1 cellular context compared by ENCODE assay signal in the genomic region with DNA sequence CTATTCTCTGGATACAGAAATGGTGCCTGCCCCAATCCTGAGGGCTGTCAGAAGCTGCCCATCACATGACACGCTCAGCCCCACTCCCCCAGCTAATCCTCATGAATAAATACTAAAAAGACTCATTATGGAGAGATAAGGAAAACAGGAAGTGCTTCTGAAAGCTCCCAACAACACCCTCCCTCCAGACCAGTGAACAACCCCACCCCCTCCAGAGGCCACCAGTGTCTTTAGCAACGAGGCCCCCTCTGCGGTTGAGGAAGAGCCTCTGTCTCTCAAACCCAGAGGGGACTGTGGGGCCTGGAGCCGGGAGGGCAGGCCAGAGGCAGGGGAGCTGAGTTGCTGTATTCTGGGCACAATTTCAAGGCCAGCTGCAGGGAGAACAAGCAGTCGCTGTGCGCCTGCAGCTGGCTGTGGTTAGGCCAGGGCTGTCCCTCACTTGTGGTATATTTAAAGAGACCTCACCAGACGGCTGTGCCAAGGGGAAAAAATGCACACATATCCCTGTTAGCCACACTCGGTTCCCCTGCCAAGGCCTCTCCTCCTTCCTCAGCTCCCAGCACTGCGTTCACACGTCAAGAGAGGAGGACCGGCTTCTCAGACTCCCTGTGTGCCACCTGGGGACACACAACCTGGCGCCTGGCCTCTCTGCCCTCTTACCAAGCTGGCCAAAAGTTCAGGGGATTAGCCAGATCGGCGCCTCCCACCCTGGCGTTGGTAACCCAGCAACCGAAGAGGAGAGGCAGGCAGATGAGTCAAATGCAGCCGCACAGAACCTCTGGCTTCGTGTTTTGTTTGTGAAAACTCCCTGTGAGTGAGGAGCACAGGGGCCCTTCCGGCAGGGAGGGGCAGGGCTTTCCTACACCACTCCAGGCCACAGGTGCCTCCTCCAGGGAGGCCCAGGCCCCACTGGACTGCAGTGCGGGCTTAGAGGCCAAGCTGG.
TF ChIP-seq lines count a peak whose summit lies in the region.

No MANE protein-coding gene starts in this region.

TF ChIP-seq in K562, 482 proteins besides CTCF, POLR2A, EP300 and RAD21 (continued from another document):
- TF ChIP-seq, protein P1, sequence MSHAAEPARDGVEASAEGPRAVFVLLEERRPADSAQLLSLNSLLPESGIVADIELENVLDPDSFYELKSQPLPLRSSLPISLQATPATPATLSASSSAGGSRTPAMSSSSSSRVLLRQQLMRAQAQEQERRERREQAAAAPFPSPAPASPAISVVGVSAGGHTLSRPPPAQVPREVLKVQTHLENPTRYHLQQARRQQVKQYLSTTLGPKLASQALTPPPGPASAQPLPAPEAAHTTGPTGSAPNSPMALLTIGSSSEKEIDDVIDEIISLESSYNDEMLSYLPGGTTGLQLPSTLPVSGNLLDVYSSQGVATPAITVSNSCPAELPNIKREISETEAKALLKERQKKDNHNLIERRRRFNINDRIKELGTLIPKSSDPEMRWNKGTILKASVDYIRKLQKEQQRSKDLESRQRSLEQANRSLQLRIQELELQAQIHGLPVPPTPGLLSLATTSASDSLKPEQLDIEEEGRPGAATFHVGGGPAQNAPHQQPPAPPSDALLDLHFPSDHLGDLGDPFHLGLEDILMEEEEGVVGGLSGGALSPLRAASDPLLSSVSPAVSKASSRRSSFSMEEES (CRISPR knock-in tag; IDR thresholded peaks at IDR 0.05) = peak; percentile 79
- TF ChIP-seq ZNF644 (tag; IDR thresholded peaks at IDR 0.05; ENCODE audit: low read depth) = 0 out of 2 replicates have a peak, but pooled peaks have one; percentile 43
- TF ChIP-seq FOXK2 (conservative IDR thresholded peaks at IDR 0.05 in 1 of 2, IDR thresholded peaks at IDR 0.05 in 1 of 2; ENCODE audit: low read depth in 2 of 2) = peak; percentile 62 to 70
- no peak for TF ChIP-seq HNRNPLL (IDR thresholded peaks at IDR 0.05; ENCODE audit: low read depth, low read length, poor library complexity, severe bottlenecking)
- TF ChIP-seq, protein P2, sequence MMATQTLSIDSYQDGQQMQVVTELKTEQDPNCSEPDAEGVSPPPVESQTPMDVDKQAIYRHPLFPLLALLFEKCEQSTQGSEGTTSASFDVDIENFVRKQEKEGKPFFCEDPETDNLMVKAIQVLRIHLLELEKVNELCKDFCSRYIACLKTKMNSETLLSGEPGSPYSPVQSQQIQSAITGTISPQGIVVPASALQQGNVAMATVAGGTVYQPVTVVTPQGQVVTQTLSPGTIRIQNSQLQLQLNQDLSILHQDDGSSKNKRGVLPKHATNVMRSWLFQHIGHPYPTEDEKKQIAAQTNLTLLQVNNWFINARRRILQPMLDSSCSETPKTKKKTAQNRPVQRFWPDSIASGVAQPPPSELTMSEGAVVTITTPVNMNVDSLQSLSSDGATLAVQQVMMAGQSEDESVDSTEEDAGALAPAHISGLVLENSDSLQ (IDR thresholded peaks at IDR 0.05) = peak; percentile 89
- peak; percentile 76 for TF ChIP-seq USF1 (CRISPR knock-in tag; IDR thresholded peaks at IDR 0.05)
- TF ChIP-seq ETS2 (tag; IDR thresholded peaks at IDR 0.05; ENCODE audit: borderline replicate concordance, poor library complexity, severe bottlenecking) = no peak
- no peak for TF ChIP-seq NR2C2 (CRISPR knock-in tag; IDR thresholded peaks at IDR 0.05)
- peak; percentile 41; the same call in 1 of the 2 replicates for TF ChIP-seq NR2C2 (tag; IDR thresholded peaks at IDR 0.05)
- peak; percentile 53; the same call in 1 of the 2 replicates for TF ChIP-seq ZFX (CRISPR knock-in tag; IDR thresholded peaks at IDR 0.05)
- TF ChIP-seq SAFB (IDR thresholded peaks at IDR 0.05; ENCODE audit: borderline replicate concordance, low read depth, low read length) = no peak
- no peak for TF ChIP-seq ZNF668 (CRISPR knock-in tag; IDR thresholded peaks at IDR 0.05)
- peak; percentile 42; the same call in 1 of the 2 replicates for TF ChIP-seq CTBP1 (IDR thresholded peaks at IDR 0.05; ENCODE audit: borderline replicate concordance)
- TF ChIP-seq L3MBTL2 (IDR thresholded peaks at IDR 0.05) = 0 out of 2 replicates have a peak, but pooled peaks have one; percentile 25
- 0 out of 2 replicates have a peak, but pooled peaks have one; percentile 17 for TF ChIP-seq ESRRA (IDR thresholded peaks at IDR 0.05; ENCODE audit: borderline replicate concordance, low read depth)
- TF ChIP-seq ATF3 (IDR thresholded peaks at IDR 0.05) = no peak
- no peak for TF ChIP-seq ATF3 (CRISPR knock-in tag; conservative IDR thresholded peaks at IDR 0.05)
- TF ChIP-seq ZSCAN29 (IDR thresholded peaks at IDR 0.05) = no peak
- TF ChIP-seq, protein P3, sequence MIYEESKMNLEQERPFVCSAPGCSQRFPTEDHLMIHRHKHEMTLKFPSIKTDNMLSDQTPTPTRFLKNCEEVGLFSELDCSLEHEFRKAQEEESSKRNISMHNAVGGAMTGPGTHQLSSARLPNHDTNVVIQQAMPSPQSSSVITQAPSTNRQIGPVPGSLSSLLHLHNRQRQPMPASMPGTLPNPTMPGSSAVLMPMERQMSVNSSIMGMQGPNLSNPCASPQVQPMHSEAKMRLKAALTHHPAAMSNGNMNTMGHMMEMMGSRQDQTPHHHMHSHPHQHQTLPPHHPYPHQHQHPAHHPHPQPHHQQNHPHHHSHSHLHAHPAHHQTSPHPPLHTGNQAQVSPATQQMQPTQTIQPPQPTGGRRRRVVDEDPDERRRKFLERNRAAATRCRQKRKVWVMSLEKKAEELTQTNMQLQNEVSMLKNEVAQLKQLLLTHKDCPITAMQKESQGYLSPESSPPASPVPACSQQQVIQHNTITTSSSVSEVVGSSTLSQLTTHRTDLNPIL (CRISPR knock-in tag; IDR thresholded peaks at IDR 0.05) = no peak
- peak in 1 of 3 experiments; percentile 21; a peak in 1 of 6 replicates for TF ChIP-seq ZBTB11 (CRISPR knock-in tag; IDR thresholded peaks at IDR 0.05)
- TF ChIP-seq SMARCA4 (IDR thresholded peaks at IDR 0.05) = peak; percentile 54; the same call in 1 of the 2 replicates
- TF ChIP-seq TOE1 (IDR thresholded peaks at IDR 0.05; ENCODE audit: borderline replicate concordance) = peak; percentile 65; the same call in 1 of the 2 replicates
- no peak for TF ChIP-seq TOE1 (CRISPR knock-in tag; IDR thresholded peaks at IDR 0.05; ENCODE audit: borderline replicate concordance, low read depth)
- TF ChIP-seq LEF1 (IDR thresholded peaks at IDR 0.05) = peak; percentile 40; the same call in 1 of the 2 replicates
- peak; percentile 55 for TF ChIP-seq MEIS2 (IDR thresholded peaks at IDR 0.05; ENCODE audit: partially characterized antibody)
- peak; percentile 67 for TF ChIP-seq RAD51 (IDR thresholded peaks at IDR 0.05; ENCODE audit: borderline replicate concordance, low read depth)
- TF ChIP-seq ELF1 (tag; IDR thresholded peaks at IDR 0.05) = peak; percentile 66
- TF ChIP-seq CBX3 (IDR thresholded peaks at IDR 0.05; ENCODE audit: borderline replicate concordance in 1 of 2, low read length in 2 of 2) = no peak
- 0 out of 2 replicates have a peak, but pooled peaks have one; percentile 12 for TF ChIP-seq BACH1 (tag; IDR thresholded peaks at IDR 0.05)
- TF ChIP-seq SPI1 (IDR thresholded peaks at IDR 0.05; ENCODE audit: borderline replicate concordance, low read depth, low read length) = peak; percentile 100
- TF ChIP-seq, protein P4, sequence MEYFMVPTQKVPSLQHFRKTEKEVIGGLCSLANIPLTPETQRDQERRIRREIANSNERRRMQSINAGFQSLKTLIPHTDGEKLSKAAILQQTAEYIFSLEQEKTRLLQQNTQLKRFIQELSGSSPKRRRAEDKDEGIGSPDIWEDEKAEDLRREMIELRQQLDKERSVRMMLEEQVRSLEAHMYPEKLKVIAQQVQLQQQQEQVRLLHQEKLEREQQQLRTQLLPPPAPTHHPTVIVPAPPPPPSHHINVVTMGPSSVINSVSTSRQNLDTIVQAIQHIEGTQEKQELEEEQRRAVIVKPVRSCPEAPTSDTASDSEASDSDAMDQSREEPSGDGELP (CRISPR knock-in tag; IDR thresholded peaks at IDR 0.05; ENCODE audit: borderline replicate concordance) = peak; percentile 75; the same call in 1 of the 2 replicates
- TF ChIP-seq, protein P5, sequence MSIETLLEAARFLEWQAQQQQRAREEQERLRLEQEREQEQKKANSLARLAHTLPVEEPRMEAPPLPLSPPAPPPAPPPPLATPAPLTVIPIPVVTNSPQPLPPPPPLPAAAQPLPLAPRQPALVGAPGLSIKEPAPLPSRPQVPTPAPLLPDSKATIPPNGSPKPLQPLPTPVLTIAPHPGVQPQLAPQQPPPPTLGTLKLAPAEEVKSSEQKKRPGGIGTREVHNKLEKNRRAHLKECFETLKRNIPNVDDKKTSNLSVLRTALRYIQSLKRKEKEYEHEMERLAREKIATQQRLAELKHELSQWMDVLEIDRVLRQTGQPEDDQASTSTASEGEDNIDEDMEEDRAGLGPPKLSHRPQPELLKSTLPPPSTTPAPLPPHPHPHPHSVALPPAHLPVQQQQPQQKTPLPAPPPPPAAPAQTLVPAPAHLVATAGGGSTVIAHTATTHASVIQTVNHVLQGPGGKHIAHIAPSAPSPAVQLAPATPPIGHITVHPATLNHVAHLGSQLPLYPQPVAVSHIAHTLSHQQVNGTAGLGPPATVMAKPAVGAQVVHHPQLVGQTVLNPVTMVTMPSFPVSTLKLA (conservative IDR thresholded peaks at IDR 0.05) = no peak
- no peak for TF ChIP-seq ATF1 (CRISPR knock-in tag; IDR thresholded peaks at IDR 0.05)
- 0 out of 2 replicates have a peak, but pooled peaks have one; percentile 16 for TF ChIP-seq ATF1 (tag; IDR thresholded peaks at IDR 0.05)
- peak; percentile 61; the same call in 1 of the 2 replicates for TF ChIP-seq SMARCE1 (IDR thresholded peaks at IDR 0.05)
- peak in 1 of 2 experiments; percentile 57; a peak in 1 of 4 replicates for TF ChIP-seq RCOR1 (IDR thresholded peaks at IDR 0.05; ENCODE audit: borderline replicate concordance in 1 of 2, low read depth in 2 of 2, low read length in 2 of 2)
- peak; percentile 78 for TF ChIP-seq ZBTB17 (CRISPR knock-in tag; IDR thresholded peaks at IDR 0.05)
- peak; percentile 29 for TF ChIP-seq RFX1 (IDR thresholded peaks at IDR 0.05)
- no peak for TF ChIP-seq HMG20A (CRISPR knock-in tag; conservative IDR thresholded peaks at IDR 0.05)
- TF ChIP-seq, protein P6, sequence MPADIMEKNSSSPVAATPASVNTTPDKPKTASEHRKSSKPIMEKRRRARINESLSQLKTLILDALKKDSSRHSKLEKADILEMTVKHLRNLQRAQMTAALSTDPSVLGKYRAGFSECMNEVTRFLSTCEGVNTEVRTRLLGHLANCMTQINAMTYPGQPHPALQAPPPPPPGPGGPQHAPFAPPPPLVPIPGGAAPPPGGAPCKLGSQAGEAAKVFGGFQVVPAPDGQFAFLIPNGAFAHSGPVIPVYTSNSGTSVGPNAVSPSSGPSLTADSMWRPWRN (IDR thresholded peaks at IDR 0.05; ENCODE audit: low read depth) = peak; percentile 70; the same call in 1 of the 2 replicates
- TF ChIP-seq ELF4 (CRISPR knock-in tag; IDR thresholded peaks at IDR 0.05) = peak; percentile 16; the same call in 1 of the 2 replicates
- no peak for TF ChIP-seq ELK1 (CRISPR knock-in tag; IDR thresholded peaks at IDR 0.05)
- no peak for TF ChIP-seq POLR3A (IDR thresholded peaks at IDR 0.05; ENCODE audit: borderline replicate concordance, extremely low read depth, insufficient read depth, insufficient read length)
- TF ChIP-seq USF2 (CRISPR knock-in tag; IDR thresholded peaks at IDR 0.05) = peak; percentile 71
- TF ChIP-seq ZNF589 (CRISPR knock-in tag; IDR thresholded peaks at IDR 0.05; ENCODE audit: low read depth) = peak; percentile 59; the same call in 1 of the 2 replicates
- 0 out of 2 replicates have a peak, but pooled peaks have one; percentile 2 for TF ChIP-seq CREM (IDR thresholded peaks at IDR 0.05; ENCODE audit: low read depth)
